In the genomic region with DNA sequence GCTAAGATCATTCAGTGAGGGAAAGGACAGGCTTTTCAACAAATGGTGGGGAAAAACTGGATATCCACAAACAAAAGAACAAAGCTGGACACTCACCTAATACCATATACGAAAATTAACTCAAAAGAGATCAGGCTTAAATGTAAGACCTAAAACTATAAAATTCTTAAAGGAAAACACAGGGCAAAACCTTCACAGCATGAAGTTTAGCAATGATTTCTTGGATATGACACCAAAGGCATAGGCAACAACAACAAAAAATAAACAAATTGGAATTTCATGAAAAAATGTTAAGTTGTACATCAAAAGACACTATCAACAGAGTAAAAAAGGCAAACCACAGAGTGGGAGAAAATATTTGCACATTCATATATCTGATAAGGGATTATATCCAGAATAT, we compare ENCODE assay signal across 31 cellular contexts.
"Had no signal": no experiment of that assay in that cellular context is flagged by ENCODE, and none has a peak within 500 bp of the region (broad histone marks: within the 10 kb centered on the region; RNA-seq: fewer than 3 reads in every experiment).

No MANE protein-coding gene starts in this region.

- H3K4me3 Mint-ChIP-seq: activated CD4-positive, alpha-beta memory T cell treated with anti-CD3 and anti-CD28 coated beads for 36 hours; activated CD4-positive, alpha-beta T cell treated with anti-CD3 and anti-CD28 coated beads for 36 hours; activated CD4-positive, alpha-beta T cell treated with anti-CD3 and anti-CD28 coated beads, Interleukin-2, amount 10 ng/mL, durations not matched to agents 24 days and 14 days; activated CD8-positive, alpha-beta memory T cell treated with anti-CD3 and anti-CD28 coated beads, Interleukin-2, amount 10 ng/mL, durations not matched to agents 7 days and 5 days; activated CD8-positive, alpha-beta T cell treated with anti-CD3 and anti-CD28 coated beads, Interleukin-2, amount 10 ng/mL, durations not matched to agents 7 days and 5 days; activated naive CD8-positive, alpha-beta T cell; activated naive CD8-positive, alpha-beta T cell treated with anti-CD3 and anti-CD28 coated beads, Interleukin-2, amount 50 U/mL, for 24 hours; activated T-helper 1 cell treated with anti-CD3 and anti-CD28 coated beads, Interleukin-12 subunit alpha, Interleukin-12 subunit beta, Interleukin-2, Interleukin-4 antibody, amounts not matched to agents 30 ng/mL and 10 ng/mL and 1 ng/mL, durations not matched to agents 14 hours and 24 hours and 36 hours had no signal

- H3K4me3 ChIP-seq: adrenal gland, body of pancreas, esophagus muscularis mucosa, gastrocnemius medialis, heart left ventricle had no signal

- H3K4me1 ChIP-seq: foreskin keratinocyte had no signal

- H3K27me3 Mint-ChIP-seq: activated CD4-positive, alpha-beta memory T cell treated with anti-CD3 and anti-CD28 coated beads for 36 hours; activated CD4-positive, alpha-beta T cell treated with anti-CD3 and anti-CD28 coated beads for 36 hours; activated CD4-positive, alpha-beta T cell treated with anti-CD3 and anti-CD28 coated beads, Interleukin-2, amount 10 ng/mL, durations not matched to agents 24 days and 14 days; activated CD8-positive, alpha-beta memory T cell treated with anti-CD3 and anti-CD28 coated beads, Interleukin-2, amount 10 ng/mL, durations not matched to agents 7 days and 5 days; activated naive CD8-positive, alpha-beta T cell; activated naive CD8-positive, alpha-beta T cell treated with anti-CD3 and anti-CD28 coated beads, Interleukin-2, amount 50 U/mL, for 24 hours had no signal

- FAIRE-seq: colon had no signal

- H3K27ac ChIP-seq: adrenal gland, body of pancreas, esophagus muscularis mucosa, foreskin keratinocyte, gastrocnemius medialis, heart left ventricle had no signal

- H3K27me3 ChIP-seq: adrenal gland, body of pancreas, esophagus muscularis mucosa, foreskin keratinocyte, gastrocnemius medialis, heart left ventricle had no signal

- ATAC-seq: activated CD4-positive, alpha-beta T cell treated with anti-CD3 and anti-CD28 coated beads for 36 hours; activated CD8-positive, alpha-beta memory T cell treated with anti-CD3 and anti-CD28 coated beads, Interleukin-2, amount 10 ng/mL, durations not matched to agents 7 days and 5 days; activated CD8-positive, alpha-beta T cell treated with anti-CD3 and anti-CD28 coated beads, Interleukin-2, amount 10 ng/mL, durations not matched to agents 7 days and 5 days; activated naive CD8-positive, alpha-beta T cell treated with anti-CD3 and anti-CD28 coated beads, Interleukin-2, amount 50 U/mL, for 24 hours; body of pancreas; foreskin keratinocyte; gastrocnemius medialis; heart left ventricle had no signal

- DNase-seq: activated CD4-positive, alpha-beta memory T cell treated with anti-CD3 and anti-CD28 coated beads for 36 hours; activated CD4-positive, alpha-beta T cell treated with anti-CD3 and anti-CD28 coated beads for 36 hours; activated CD4-positive, alpha-beta T cell treated with anti-CD3 and anti-CD28 coated beads, Interleukin-2, amount 10 ng/mL, durations not matched to agents 24 days and 14 days; activated CD4-positive, CD25-positive, alpha-beta regulatory T cell; activated CD4-positive, CD25-positive, alpha-beta regulatory T cell treated with anti-CD3 and anti-CD28 coated beads, Interleukin-2, amount 50 U/mL, for 72 hours; activated CD8-positive, alpha-beta memory T cell treated with anti-CD3 and anti-CD28 coated beads, Interleukin-2, amount 10 ng/mL, durations not matched to agents 7 days and 5 days; activated CD8-positive, alpha-beta memory T cell treated with anti-CD3 and anti-CD28 coated beads, Interleukin-2, amount 50 U/mL, for 4 hours; activated CD8-positive, alpha-beta T cell treated with anti-CD3 and anti-CD28 coated beads, Interleukin-2, amount 10 ng/mL, durations not matched to agents 7 days and 5 days; activated effector memory CD4-positive, alpha-beta T cell treated with anti-CD3 and anti-CD28 coated beads, Interleukin-2, amount 50 U/mL, for 16 hours; activated naive CD4-positive, alpha-beta T cell; activated naive CD4-positive, alpha-beta T cell treated with anti-CD3 and anti-CD28 coated beads, Interleukin-2, amount 50 U/mL, for 16 hours; activated naive CD8-positive, alpha-beta T cell treated with anti-CD3 and anti-CD28 coated beads, Interleukin-2, amount 50 U/mL, for 24 hours; activated T-cell treated with anti-CD3 and anti-CD28 coated beads, Interleukin-2, amount 50 U/mL, for 1 hour; activated T-cell treated with anti-CD3 and anti-CD28 coated beads, Interleukin-2, amount 50 U/mL, for 48 hours; adrenal gland; amygdala; aorta; body of pancreas; caudate nucleus; effector CD8-positive, alpha-beta T cell; erythroblast; foreskin keratinocyte; gastrocnemius medialis; glutamatergic neuron; heart left ventricle; T-helper 2 cell had no signal

- H3K27ac Mint-ChIP-seq: activated CD4-positive, alpha-beta memory T cell treated with anti-CD3 and anti-CD28 coated beads for 36 hours; activated CD4-positive, alpha-beta T cell treated with anti-CD3 and anti-CD28 coated beads for 36 hours; activated CD4-positive, alpha-beta T cell treated with anti-CD3 and anti-CD28 coated beads, Interleukin-2, amount 10 ng/mL, durations not matched to agents 24 days and 14 days; activated CD8-positive, alpha-beta memory T cell treated with anti-CD3 and anti-CD28 coated beads, Interleukin-2, amount 10 ng/mL, durations not matched to agents 7 days and 5 days; activated CD8-positive, alpha-beta T cell treated with anti-CD3 and anti-CD28 coated beads, Interleukin-2, amount 10 ng/mL, durations not matched to agents 7 days and 5 days; activated naive CD8-positive, alpha-beta T cell; activated naive CD8-positive, alpha-beta T cell treated with anti-CD3 and anti-CD28 coated beads, Interleukin-2, amount 50 U/mL, for 24 hours; activated T-helper 1 cell treated with anti-CD3 and anti-CD28 coated beads, Interleukin-12 subunit alpha, Interleukin-12 subunit beta, Interleukin-2, Interleukin-4 antibody, amounts not matched to agents 30 ng/mL and 10 ng/mL and 1 ng/mL, durations not matched to agents 14 hours and 24 hours and 36 hours; activated T-helper 2 cell treated with anti-CD3 and anti-CD28 coated beads, Interferon-gamma antibody, Interleukin-2, Interleukin-4, amounts not matched to agents 10 μg/mL and 5 μg/mL and 100 μg/mL, durations not matched to agents 14 hours and 24 hours and 36 hours had no signal
